ENCODE assay signal across 12 cellular contexts in the genomic region with DNA sequence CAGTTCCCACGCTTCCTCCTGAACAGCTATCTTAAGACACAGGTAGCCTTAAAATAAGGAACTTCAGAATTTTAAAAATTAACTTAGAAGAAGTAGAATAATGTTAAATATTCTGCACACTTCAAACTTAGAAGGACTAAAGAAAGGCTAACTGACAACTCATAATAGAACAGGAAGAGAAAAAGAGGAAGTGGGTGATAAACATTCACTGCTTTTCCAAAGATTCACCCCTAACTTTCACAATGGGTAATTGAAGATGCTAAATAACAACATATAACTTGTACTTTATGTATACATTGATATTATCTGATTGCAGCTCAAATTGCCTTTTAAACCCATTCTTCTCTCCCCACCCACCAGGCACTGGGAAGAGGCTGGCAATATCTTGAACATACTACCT.
DNase-seq lines count a peak whose midpoint lies in the region; ATAC-seq and TF ChIP-seq lines count a peak whose summit lies in the region.
"Had no signal": no experiment of that assay in that cellular context is flagged by ENCODE, and none has a peak within 500 bp of the region (broad histone marks: within the 10 kb centered on the region; RNA-seq: fewer than 3 reads in every experiment).

No MANE protein-coding gene starts in this region.

- H3K36me3 ChIP-seq in prostate gland (no peaks in the 10 kb centered on the region), colonic mucosa (no peaks in the 10 kb centered on the region)

- no peak overlapping the region for H3K9ac ChIP-seq in colonic mucosa (ENCODE audit: low read depth in 2 of 2, low read length in 2 of 2)

- H3K4me1 ChIP-seq in prostate gland (replicated peaks) (no peaks in the 10 kb centered on the region), colonic mucosa (no peaks in the 10 kb centered on the region)

- ATAC-seq in GM18498 (IDR thresholded peaks at IDR 0.05; ENCODE audit: unreplicated experiment) (peak; percentile 63), GM21390 (IDR thresholded peaks at IDR 0.05; ENCODE audit: unreplicated experiment) (peak; percentile 68), HG03097 (IDR thresholded peaks at IDR 0.05; ENCODE audit: low FRiP score, unreplicated experiment) (peak; percentile 63)
- ATAC-seq: natural killer cell had no signal

- H3K27ac ChIP-seq in prostate gland: no peak overlapping the region
- H3K27ac ChIP-seq in colonic mucosa: no peak overlapping the region

- 0% methylated on average over 1 of the region's 1 CpG for WGBS in prostate gland

- H3K9me3 ChIP-seq in prostate gland: no peaks in the 10 kb centered on the region
- no peaks in the 10 kb centered on the region for H3K9me3 ChIP-seq in colonic mucosa

- TF ChIP-seq CTCF in prostate gland (IDR thresholded peaks at IDR 0.05): no peak
- TF ChIP-seq CTCF in colonic mucosa (IDR thresholded peaks at IDR 0.05): no peak

- intact Hi-C loops in prostate gland (cut with DNase I): no loop called here
- intact Hi-C loops in colonic mucosa (cut with DNase I): no loop called here

- H3K4me3 ChIP-seq in prostate gland (no peak overlapping the region), colonic mucosa (no peak overlapping the region)

- H3K27me3 ChIP-seq in prostate gland (replicated peaks; ENCODE audit: insufficient read depth) (no peaks in the 10 kb centered on the region), colonic mucosa (no peaks in the 10 kb centered on the region)

- no peak for TF ChIP-seq POLR2A in prostate gland (IDR thresholded peaks at IDR 0.05)

- DNase-seq in OCI-M1 (lab: John Stamatoyannopoulos, UW): peak; percentile 76
- DNase-seq in ureter (ENCODE audit: low spot score): no peak
- DNase-seq in DMS153 treated with DMSO at 0.1 percent for 48 hours (lab: John Stamatoyannopoulos, UW; ENCODE audit: unreplicated experiment): no peak
- DNase-seq in prostate gland (ENCODE audit: low spot score): no peak
- no peak for DNase-seq in colonic mucosa
- DNase-seq: CD4-positive, CD25-positive, alpha-beta regulatory T cell; natural killer cell; NCI-H1436 treated with DMSO at 0.1 percent for 48 hours; SW 1271 had no signal
